ENCODE assay signal across 8 cellular contexts in genomic region chr20:43457640-43458421, GRCh38. TPM values are rescaled to one million over a fixed set of nuclear protein-coding genes. Genes with fewer than 3 reads are reported as not detected.
A peak's percentile ranks its signal among the peaks of the same experiment; 100 is the strongest.
DNase-seq lines count a peak whose midpoint lies in the region; ATAC-seq and TF ChIP-seq lines count a peak whose summit lies in the region.

TSS of gene SRSF6 (plus strand) at chr20:43457896. CDS start at chr20:43458034, 138 bp downstream.

- H3K36me3 ChIP-seq in right atrium auricular region (peaks cover 38% of the 10 kb centered on the region), uterus (no peaks in the 10 kb centered on the region)

- H3K4me1 ChIP-seq in right atrium auricular region (peaks cover 0 to 19% of the 10 kb centered on the region in 2 donors), uterus (peaks cover 7 to 10% of the 10 kb centered on the region in 2 donors)

- ATAC-seq in GM18498 (IDR thresholded peaks at IDR 0.05; ENCODE audit: unreplicated experiment): peak; percentile 85
- peak; percentile 87 for ATAC-seq in HG02852 (IDR thresholded peaks at IDR 0.05; ENCODE audit: unreplicated experiment)

- H3K9me3 ChIP-seq in right atrium auricular region: no peaks in the 10 kb centered on the region
- no peaks in the 10 kb centered on the region for H3K9me3 ChIP-seq in uterus

- intact Hi-C loops in uterus (cut with DNase I; ENCODE audit: low total_unique reads): no loop called here

- TF ChIP-seq CTCF in right atrium auricular region (IDR thresholded peaks at IDR 0.05) (no peak), uterus (IDR thresholded peaks at IDR 0.05) (peak in 1 of 4 experiments; percentile 8)

- TF ChIP-seq POLR2A in uterus (IDR thresholded peaks at IDR 0.05): peak; percentile 92 to 97

- H3K27me3 ChIP-seq in right atrium auricular region: no peaks in the 10 kb centered on the region
- no peaks in the 10 kb centered on the region for H3K27me3 ChIP-seq in uterus

- peak; percentile 77 for DNase-seq in NCI-H1436 treated with DMSO at 0.1 percent for 48 hours (lab: John Stamatoyannopoulos, UW)
- peak; percentile 83 to 95 (median 89) for DNase-seq in T-helper 2 cell
- peak; percentile 94 for DNase-seq in right atrium auricular region (ENCODE audit: low spot score)
- DNase-seq in putamen (ENCODE audit: low spot score): peak; percentile 94
- peak; percentile 94 for DNase-seq in uterus

- H3K4me3 ChIP-seq in right atrium auricular region (peak within 1 kb of the TSS; percentile 96 to 100), uterus (peak within 1 kb of the TSS; percentile 86 to 88)

- H3K27ac ChIP-seq in angular gyrus (ENCODE audit: low read depth, low read length) (peak within 1 kb of the TSS; percentile 99), right atrium auricular region (peak within 1 kb of the TSS; percentile 100), uterus (peak within 1 kb of the TSS; percentile 99 to 100)

RNA-seq across cellular contexts. Expression of gene SRSF6, which starts in this region (rescaled TPM):
- 10 to 100 TPM; 29.4 to 30.5 TPM for total RNA-seq in right atrium auricular region
- total RNA-seq in uterus: 100 to 1,000 TPM in 3 of 4 donors, 10 to 100 TPM in 1; 60.3 to 153 (median 112) TPM

Comparison
In these comparisons a context has a peak if more than half of its experiments do, and no peak if none do; other contexts are left out.
1. Peak in every context shown above with its lines: DNase-seq, ATAC-seq, H3K4me3 ChIP-seq and H3K27ac ChIP-seq.